1 cellular context compared by ENCODE assay signal in genomic region chr16:67966549-67967182, GRCh38.
TF ChIP-seq lines count a peak whose summit lies in the region.

No MANE protein-coding gene starts in this region.

TF ChIP-seq in A549, 52 proteins besides CTCF, POLR2A, EP300 and RAD21 (continued from another document):
- no peak for TF ChIP-seq PBX3 (IDR thresholded peaks at IDR 0.05)
- TF ChIP-seq FOSB (CRISPR knock-in tag; IDR thresholded peaks at IDR 0.05) = no peak
- TF ChIP-seq RNF2 (IDR thresholded peaks at IDR 0.05; ENCODE audit: borderline replicate concordance, low read depth) = no peak
- TF ChIP-seq CBX8 (IDR thresholded peaks at IDR 0.05) = no peak
- TF ChIP-seq EHMT2 (IDR thresholded peaks at IDR 0.05; ENCODE audit: low read depth) = no peak
- no peak for TF ChIP-seq KDM5A (IDR thresholded peaks at IDR 0.05)
- no peak for TF ChIP-seq HDAC2 (IDR thresholded peaks at IDR 0.05)
- TF ChIP-seq BCL3 (IDR thresholded peaks at IDR 0.05) = no peak
